In the genomic region with DNA sequence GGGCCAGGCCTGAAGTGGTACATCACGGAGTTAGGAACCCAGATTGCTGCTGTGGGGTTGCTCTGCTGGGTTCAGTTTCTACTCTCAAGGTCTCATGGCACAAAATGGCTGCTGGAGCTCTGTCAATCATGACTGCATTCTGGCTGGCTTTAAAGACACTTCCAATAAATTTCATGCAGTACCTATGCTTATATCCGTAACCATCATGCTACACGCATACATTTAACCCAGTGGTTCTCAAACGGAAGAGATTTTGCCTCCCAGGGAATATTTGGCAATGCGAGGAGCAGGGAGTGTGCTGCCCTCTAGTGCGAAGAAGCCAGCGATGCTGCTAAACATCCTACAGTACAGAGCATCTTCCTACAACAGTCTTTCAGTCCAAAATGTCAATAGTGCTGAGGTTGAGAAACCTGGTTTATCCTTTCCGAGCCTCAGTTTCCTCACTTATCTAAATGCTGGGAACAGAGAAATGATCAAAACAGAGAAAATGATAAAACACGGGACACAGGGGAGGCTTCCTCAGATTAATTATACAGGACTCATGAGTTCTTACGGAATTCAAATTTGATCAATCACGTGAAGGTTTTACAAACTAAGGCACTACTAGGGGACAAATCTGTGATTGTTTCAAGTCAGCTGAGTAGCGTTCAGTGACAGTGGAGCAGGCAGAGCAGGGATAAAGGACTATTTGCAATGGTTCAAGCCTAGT, we compare ENCODE assay signal across 11 cellular contexts. TPM values are rescaled to one million over a fixed set of nuclear protein-coding genes. Genes with fewer than 3 reads are reported as not detected.
DNase-seq lines count a peak whose midpoint lies in the region; ATAC-seq, FAIRE-seq and TF ChIP-seq lines count a peak whose summit lies in the region.
"Had no signal": no experiment of that assay in that cellular context is flagged by ENCODE, and none has a peak within 500 bp of the region (broad histone marks: within the 10 kb centered on the region; RNA-seq: fewer than 3 reads in every experiment).

No MANE protein-coding gene starts in this region.

- H3K9ac ChIP-seq in K562 (ENCODE audit: insufficient read depth in 1 of 2, low read depth in 2 of 2, low read length in 2 of 2), result no peak overlapping the region

- no peaks in the 10 kb centered on the region for H3K79me2 ChIP-seq in K562 (ENCODE audit: control insufficient read depth, insufficient read depth, low read length)

- no peak overlapping the region for H3K27ac ChIP-seq in K562 (ENCODE audit: extremely low read depth, low read depth, low read length)
- H3K27ac ChIP-seq: gastrocnemius medialis had no signal

- TF ChIP-seq RAD21 in K562 (CRISPR knock-in tag; conservative IDR thresholded peaks at IDR 0.05 in 1 of 2, IDR thresholded peaks at IDR 0.05 in 1 of 2), result peak; percentile 45 to 79

- no peaks in the 10 kb centered on the region for H4K20me1 ChIP-seq in K562 (replicated peaks; ENCODE audit: control insufficient read depth, insufficient read depth, low read length)

- DNase-seq in GM12865 (ENCODE audit: low read depth) (peak; percentile 20), MV-4-11 (lab: John Stamatoyannopoulos, UW) (peak; percentile 48), K562 (ENCODE audit: extremely low read depth in 1 of 4, low spot score in 3 of 4) (peak; percentile 42 to 68 (median 48)), mucosa of descending colon (no peak), NCI-H1930 (lab: John Stamatoyannopoulos, UW) (no peak), NCI-H345 treated with DMSO at 0.1 percent for 48 hours (lab: John Stamatoyannopoulos, UW; ENCODE audit: unreplicated experiment) (no peak), GM12891 (ENCODE audit: insufficient read length, low spot score) (no peak)
- no peak for DNase-seq in activated CD4-positive, CD25-positive, alpha-beta regulatory T cell (lab: John Stamatoyannopoulos, UW)
- DNase-seq: gastrocnemius medialis; stimulated activated CD4-positive, alpha-beta T cell treated with anti-CD3 and anti-CD28 coated beads, Interleukin-4, amount 100 ng/mL, for 4 hours had no signal

- H2AFZ ChIP-seq in K562 (ENCODE audit: low read depth, low read length), result peak overlapping the region; percentile 23; the same call in 1 of the 2 replicates

- FAIRE-seq in K562 (lab: Jason Lieb, UNC) (peak; percentile 91), GM12891 (lab: Jason Lieb, UNC) (no peak)

- H3K4me1 ChIP-seq in K562 (replicated peaks in 1 of 2; ENCODE audit: control insufficient read depth in 2 of 2, insufficient read depth in 2 of 2, low read length in 2 of 2), result 0 out of 5 replicates have a peak, but pooled peaks cover 0 to 5% of the 10 kb centered on the region in 2 experiments
- no peaks in the 10 kb centered on the region for H3K4me1 ChIP-seq in mucosa of descending colon (ENCODE audit: low read depth)
- H3K4me1 ChIP-seq: gastrocnemius medialis had no signal

- H3K9me3 ChIP-seq in K562 (replicated peaks; ENCODE audit: control insufficient read depth, insufficient read depth, low read depth, low read length), result no peaks in the 10 kb centered on the region
- no peaks in the 10 kb centered on the region for H3K9me3 ChIP-seq in mucosa of descending colon
- H3K9me3 ChIP-seq: gastrocnemius medialis had no signal

- in situ Hi-C loops in K562 (cut with MboI), result no loop called here

- BruUV-seq in K562 (replicated peaks; lab: Mats Ljungman, UMichigan), result no TSS peak

- POLR2A ChIA-PET in K562 (lab: Yijun Ruan, JAX), result no interaction called here

- TF ChIP-seq EP300 in K562 (IDR thresholded peaks at IDR 0.05; ENCODE audit: low read length), result no peak

- no peaks in the 10 kb centered on the region for H3K36me3 ChIP-seq in K562 (ENCODE audit: control insufficient read depth, insufficient read depth, low read length)
- H3K36me3 ChIP-seq in mucosa of descending colon (ENCODE audit: low read depth), result no peaks in the 10 kb centered on the region
- H3K36me3 ChIP-seq: gastrocnemius medialis had no signal

- no peak overlapping the region for H3K4me3 ChIP-seq in GM12865 (ENCODE audit: low read depth, low read length)
- no peak overlapping the region for H3K4me3 ChIP-seq in K562
- H3K4me3 ChIP-seq in mucosa of descending colon, result no peak overlapping the region
- H3K4me3 ChIP-seq: gastrocnemius medialis had no signal

- no peaks in the 10 kb centered on the region for H3K27me3 ChIP-seq in K562 (ENCODE audit: control insufficient read depth in 2 of 2, insufficient read depth in 2 of 2, low read length in 2 of 2)

- no peak overlapping the region for H3K4me2 ChIP-seq in K562 (ENCODE audit: insufficient read depth, low read length)

- intact Hi-C loops in K562 (cut with micrococcal nuclease), result loop anchor here (5.0 kb wide), 2 partner anchors 138 to 178 kb away; no protein-coding TSS in a partner anchor
- intact Hi-C loops in mucosa of descending colon (cut with DNase I, micrococcal nuclease), result no loop called here

- TF ChIP-seq CTCF in GM12865 (IDR thresholded peaks at IDR 0.05; ENCODE audit: insufficient read depth, low read depth, low read length, missing control alignments) (peak; percentile 39), K562 (IDR thresholded peaks at IDR 0.05 in 2 of 3, conservative IDR thresholded peaks at IDR 0.05 in 1 of 3; ENCODE audit: insufficient read depth in 2 of 3, low read depth in 1 of 3, low read length in 3 of 3) (peak; percentile 77 to 82 (median 81)), mucosa of descending colon (IDR thresholded peaks at IDR 0.05) (no peak)

- WGBS in K562 (ENCODE audit: insufficient coverage, low coverage, missing lambda C conversion rate), result 8% methylated on average over 12 of the region's 12 CpGs

- TF ChIP-seq POLR2A in K562 (conservative IDR thresholded peaks at IDR 0.05), result no peak
- TF ChIP-seq POLR2A in GM12891 (IDR thresholded peaks at IDR 0.05; ENCODE audit: low read depth, low read length), result no peak

- CTCF ChIA-PET in K562 (lab: Yijun Ruan, JAX; ENCODE audit: low intra/inter-chr PET ratio), result interaction anchor here (0.6 kb wide), 1 partner anchor 138 kb away, joined by 3 read pairs; no protein-coding TSS in a partner anchor

- ATAC-seq in K562 (peak; percentile 93), mucosa of descending colon (peak; percentile 73)
- ATAC-seq: gastrocnemius medialis had no signal

- H3K9me1 ChIP-seq in K562 (ENCODE audit: control insufficient read depth, insufficient read depth, low read length), result no peaks in the 10 kb centered on the region

RNA-seq across cellular contexts. Expression of a gene that starts 9.6 kb away (rescaled TPM):
- 0.21 TPM in 1 of 2 replicates, not detected in the other for total RNA-seq in K562 (2011; cell fraction: chromatin; rRNA removed; ENCODE audit: low replicate concordance)
- 1.0 and 1.8 TPM in 2 replicates for total RNA-seq in K562 (2011; cell fraction: nucleolus; rRNA removed)
- 1.7 and 1.9 TPM in 2 replicates for total RNA-seq in K562 (2011; cell fraction: nucleoplasm; rRNA removed)
- 0.86 and 1.8 TPM in 2 replicates for total RNA-seq in K562 (2014; rRNA removed)
- 0.06 and 0.07 TPM in 2 replicates for total RNA-seq in K562 (2014; rRNA removed; fragmentation: Illumina TruSeq; extraction: Trizol)
- total RNA-seq in K562 (2015; rRNA removed; fragmentation: Illumina TruSeq; extraction: Trizol), result 0.22 and 0.57 TPM in 2 replicates
- 0.16 and 0.58 TPM in 2 replicates for total RNA-seq in K562 (2021)
- polyA plus RNA-seq in K562 (2011; rRNA removed), result 0.10 and 0.38 TPM in 2 replicates
- 0.22 and 0.33 TPM in 2 replicates for polyA plus RNA-seq in K562 (2011; cell fraction: cytosol; rRNA removed)
- 1.1 and 1.7 TPM in 2 replicates for polyA plus RNA-seq in K562 (2011; cell fraction: nucleus; rRNA removed)
- 0.64 and 2.1 TPM in 2 replicates for polyA plus RNA-seq in K562 (2012)
- 0.12 and 0.14 TPM in 2 replicates for polyA plus RNA-seq in K562 (2014; fragmentation: Illumina TruSeq; extraction: Trizol)
- polyA plus RNA-seq in K562 (2014; fragmentation: Nextera tagmentation; extraction: Ambion mirVana), result under 1 TPM; 0.01 to 0.08 TPM
- polyA plus RNA-seq in K562 (2014; rRNA removed), result 0.04 and 0.11 TPM in 2 replicates
- polyA minus RNA-seq in K562 (2011; rRNA and poly(A)+ RNA removed), result 0.07 and 0.84 TPM in 2 replicates
- polyA minus RNA-seq in K562 (2011; cell fraction: cytosol; rRNA and poly(A)+ RNA removed), result 0.82 TPM in 1 of 2 replicates, not detected in the other
- 1.4 TPM in 1 of 2 replicates, not detected in the other for polyA minus RNA-seq in K562 (2011; cell fraction: nucleus; rRNA and poly(A)+ RNA removed)
- total RNA-seq in mucosa of descending colon, result 10 to 100 TPM; 13.4 to 37.5 (median 26.3) TPM
- not detected for polyA plus RNA-seq in GM12891 (2012; ENCODE audit: low read depth, missing spikeins)
- total RNA-seq: T-helper 1 cell treated with Interleukin-12 subunit alpha and Interleukin-12 subunit beta and Interleukin-4 antibody, amounts not matched to agents 30 ng/mL and 1 ng/mL, for 36 hours had no signal

RNA-seq across cellular contexts. Expression of a gene that starts 10.6 kb away (rescaled TPM):
- 8.1 and 13.3 TPM in 2 replicates for total RNA-seq in K562 (2011; cell fraction: chromatin; rRNA removed; ENCODE audit: low replicate concordance)
- 8.9 and 10.0 TPM in 2 replicates for total RNA-seq in K562 (2011; cell fraction: nucleolus; rRNA removed)
- total RNA-seq in K562 (2011; cell fraction: nucleoplasm; rRNA removed), result 12.8 and 19.0 TPM in 2 replicates
- 35.1 and 43.5 TPM in 2 replicates for total RNA-seq in K562 (2014; rRNA removed)
- 17.2 and 18.4 TPM in 2 replicates for total RNA-seq in K562 (2014; rRNA removed; fragmentation: Illumina TruSeq; extraction: Trizol)
- total RNA-seq in K562 (2015; rRNA removed; fragmentation: Illumina TruSeq; extraction: Trizol), result 16.7 and 18.0 TPM in 2 replicates
- 12.9 and 16.4 TPM in 2 replicates for total RNA-seq in K562 (2021)
- 14.4 and 18.3 TPM in 2 replicates for polyA plus RNA-seq in K562 (2011; rRNA removed)
- polyA plus RNA-seq in K562 (2011; cell fraction: cytosol; rRNA removed), result 9.9 and 11.6 TPM in 2 replicates
- 5.7 and 7.0 TPM in 2 replicates for polyA plus RNA-seq in K562 (2011; cell fraction: nucleus; rRNA removed)
- polyA plus RNA-seq in K562 (2012), result 9.6 and 12.2 TPM in 2 replicates
- polyA plus RNA-seq in K562 (2014; fragmentation: Illumina TruSeq; extraction: Trizol), result 10.7 and 13.2 TPM in 2 replicates
- polyA plus RNA-seq in K562 (2014; fragmentation: Nextera tagmentation; extraction: Ambion mirVana), result 1 to 10 TPM; 2.9 to 4.2 TPM
- 18.5 and 24.8 TPM in 2 replicates for polyA plus RNA-seq in K562 (2014; rRNA removed)
- 9.8 and 12.9 TPM in 2 replicates for polyA minus RNA-seq in K562 (2011; rRNA and poly(A)+ RNA removed)
- 6.1 and 6.4 TPM in 2 replicates for polyA minus RNA-seq in K562 (2011; cell fraction: cytosol; rRNA and poly(A)+ RNA removed)
- polyA minus RNA-seq in K562 (2011; cell fraction: nucleus; rRNA and poly(A)+ RNA removed), result 6.5 and 10.7 TPM in 2 replicates
- total RNA-seq in mucosa of descending colon, result 10 to 100 TPM in 1 of 3 donors, 1 to 10 TPM in 2; 7.8 to 10.4 (median 8.2) TPM
- 9.4 TPM for polyA plus RNA-seq in GM12891 (2012; ENCODE audit: low read depth, missing spikeins)

RNA-seq across cellular contexts. Expression of a gene that starts 48.5 kb away (rescaled TPM):
- 16.8 and 17.8 TPM in 2 replicates for total RNA-seq in K562 (2011; cell fraction: chromatin; rRNA removed; ENCODE audit: low replicate concordance)
- total RNA-seq in K562 (2011; cell fraction: nucleolus; rRNA removed), result 12.0 and 14.7 TPM in 2 replicates
- 20.2 and 32.4 TPM in 2 replicates for total RNA-seq in K562 (2011; cell fraction: nucleoplasm; rRNA removed)
- total RNA-seq in K562 (2014; rRNA removed) (9.9 and 10.0 TPM in 2 replicates), K562 (2014; rRNA removed; fragmentation: Illumina TruSeq; extraction: Trizol) (8.5 and 8.8 TPM in 2 replicates), K562 (2015; rRNA removed; fragmentation: Illumina TruSeq; extraction: Trizol) (6.4 and 7.1 TPM in 2 replicates), K562 (2021) (14.9 and 16.4 TPM in 2 replicates), mucosa of descending colon (under 1 TPM in 2 of 3 donors, not detected in 1; 0.27 to 0.54 TPM)
- polyA plus RNA-seq in K562 (2011; rRNA removed) (8.5 and 11.2 TPM in 2 replicates), K562 (2014; fragmentation: Illumina TruSeq; extraction: Trizol) (15.0 and 15.7 TPM in 2 replicates), K562 (2014; fragmentation: Nextera tagmentation; extraction: Ambion mirVana) (1 to 10 TPM; 5.5 to 7.3 TPM), K562 (2014; rRNA removed) (7.9 and 9.1 TPM in 2 replicates)
- polyA plus RNA-seq in K562 (2011; cell fraction: cytosol; rRNA removed), result 6.1 and 11.5 TPM in 2 replicates
- polyA plus RNA-seq in K562 (2011; cell fraction: nucleus; rRNA removed), result 12.4 and 12.9 TPM in 2 replicates
- 9.8 and 12.8 TPM in 2 replicates for polyA plus RNA-seq in K562 (2012)
- 9.0 and 11.4 TPM in 2 replicates for polyA minus RNA-seq in K562 (2011; rRNA and poly(A)+ RNA removed)
- polyA minus RNA-seq in K562 (2011; cell fraction: cytosol; rRNA and poly(A)+ RNA removed), result 6.6 and 8.1 TPM in 2 replicates
- polyA minus RNA-seq in K562 (2011; cell fraction: nucleus; rRNA and poly(A)+ RNA removed), result 6.6 and 14.7 TPM in 2 replicates
- 0.18 TPM for polyA plus RNA-seq in GM12891 (2012; ENCODE audit: low read depth, missing spikeins)

Comparison
In these comparisons a context has a peak if more than half of its experiments do, and no peak if none do; other contexts are left out.
1. DNase-seq: peak in GM12865 (single experiment), MV-4-11 (single experiment) and K562 (4 of 4); none in mucosa of descending colon (0 of 3), NCI-H1930 (0 of 2), NCI-H345 treated with DMSO at 0.1 percent for 48 hours (single experiment), GM12891 (single experiment) and activated CD4-positive, CD25-positive, alpha-beta regulatory T cell (0 of 4).
2. RNA of a gene that starts 9.6 kb away (total RNA-seq): 13.4 to 37.5 TPM in mucosa of descending colon; 0.06 to 1.9 TPM in K562; every median in the first group is over 4 times any median in the second.
3. RNA of a gene that starts 48.5 kb away (total RNA-seq): 6.4 to 32.4 TPM in K562; 0.27 to 0.54 TPM in mucosa of descending colon; every median in the first group is over 4 times any median in the second.